14 cellular contexts compared by ENCODE assay signal in the genomic region with DNA sequence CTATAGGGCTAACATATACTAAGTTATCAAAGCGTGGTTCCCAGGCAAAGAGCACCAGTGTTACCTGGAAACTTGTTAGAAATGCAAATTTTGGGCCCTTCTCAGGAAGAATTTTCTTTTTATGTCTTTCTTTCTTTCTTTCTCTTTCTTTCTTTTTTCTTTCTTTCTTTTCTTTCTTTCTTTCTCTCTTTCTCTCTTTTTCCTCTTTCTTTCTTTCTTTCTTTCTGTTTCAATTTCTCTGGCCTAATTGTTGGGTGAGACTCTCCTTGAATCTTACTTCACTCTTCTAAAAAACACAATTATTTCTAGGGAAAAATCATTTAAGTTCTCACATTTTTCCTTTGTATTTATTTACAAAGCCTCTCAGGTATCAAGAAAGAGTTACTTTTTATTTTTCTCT.
"Had no signal": no experiment of that assay in that cellular context is flagged by ENCODE, and none has a peak within 500 bp of the region (broad histone marks: within the 10 kb centered on the region; RNA-seq: fewer than 3 reads in every experiment).

No MANE protein-coding gene starts in this region.

- H3K27ac ChIP-seq: colonic mucosa, esophagus muscularis mucosa, lower lobe of right lung, neutrophil, tibial artery had no signal

- H3K4me3 Mint-ChIP-seq: activated CD4-positive, alpha-beta T cell treated with anti-CD3 and anti-CD28 coated beads, Interleukin-2, amount 10 ng/mL, durations not matched to agents 7 days and 5 days; mesothelial cell of epicardium had no signal

- H3K9me3 ChIP-seq: colonic mucosa, esophagus muscularis mucosa, lower lobe of right lung, neutrophil, SK-N-SH, tibial artery, uterus had no signal

- H3K9me3 Mint-ChIP-seq: activated CD4-positive, alpha-beta T cell treated with anti-CD3 and anti-CD28 coated beads, Interleukin-2, amount 10 ng/mL, durations not matched to agents 7 days and 5 days; mesothelial cell of epicardium had no signal

- H3K36me3 Mint-ChIP-seq: mesothelial cell of epicardium had no signal

- H3K27me3 Mint-ChIP-seq: activated CD4-positive, alpha-beta T cell treated with anti-CD3 and anti-CD28 coated beads, Interleukin-2, amount 10 ng/mL, durations not matched to agents 7 days and 5 days had no signal

- H3K36me3 ChIP-seq: colonic mucosa, esophagus muscularis mucosa, lower lobe of right lung, neutrophil, tibial artery, uterus had no signal

- DNase-seq: activated CD4-positive, alpha-beta T cell treated with anti-CD3 and anti-CD28 coated beads, Interleukin-2, amount 10 ng/mL, durations not matched to agents 7 days and 5 days; activated naive CD4-positive, alpha-beta T cell; activated T-cell treated with anti-CD3 and anti-CD28 coated beads, Interleukin-2, amount 50 U/mL, for 48 hours; caudate nucleus; colonic mucosa; left colon; lower lobe of right lung; SK-N-SH; stimulated activated CD4-positive, alpha-beta T cell treated with anti-CD3 and anti-CD28 coated beads, Interleukin-1b, Interleukin-23, amount 100 ng/mL, for 48 hours; tibial artery; uterus had no signal

- H3K27me3 ChIP-seq: colonic mucosa, esophagus muscularis mucosa, neutrophil, tibial artery, uterus had no signal

- ATAC-seq: left colon, lower lobe of right lung had no signal

- H3K4me3 ChIP-seq: colonic mucosa, esophagus muscularis mucosa, lower lobe of right lung, tibial artery, uterus had no signal

- H3K27ac Mint-ChIP-seq: activated CD4-positive, alpha-beta T cell treated with anti-CD3 and anti-CD28 coated beads, Interleukin-2, amount 10 ng/mL, durations not matched to agents 7 days and 5 days; mesothelial cell of epicardium had no signal

- H3K4me1 ChIP-seq: colonic mucosa had no signal
